27 cellular contexts compared by ENCODE assay signal in genomic region chr1:56540467-56540866, GRCh38. TPM values are rescaled to one million over a fixed set of nuclear protein-coding genes. Genes with fewer than 3 reads are reported as not detected.
DNase-seq lines count a peak whose midpoint lies in the region; ATAC-seq and TF ChIP-seq lines count a peak whose summit lies in the region.
"Had no signal": no experiment of that assay in that cellular context is flagged by ENCODE, and none has a peak within 500 bp of the region (broad histone marks: within the 10 kb centered on the region; RNA-seq: fewer than 3 reads in every experiment).

No MANE protein-coding gene starts in this region.

- H3K14ac ChIP-seq in IMR-90 (replicated peaks; ENCODE audit: low read depth, low read length) (no peak overlapping the region; the same call in 1 of the 2 replicates), mesenchymal stem cell (ENCODE audit: low read length in 2 of 2) (no peak overlapping the region)

- peaks cover 10% of the 10 kb centered on the region for H3K9me1 ChIP-seq in IMR-90 (ENCODE audit: insufficient read depth, low read length)

- no peak for TF ChIP-seq POLR2A in IMR-90 (IDR thresholded peaks at IDR 0.05; ENCODE audit: low read depth, low read length)

- H4K5ac ChIP-seq in IMR-90 (ENCODE audit: low read depth, low read length): no peak overlapping the region

- H2BK120ac ChIP-seq in IMR-90 (ENCODE audit: low read depth, low read length): no peak overlapping the region
- H2BK120ac ChIP-seq in mesenchymal stem cell (ENCODE audit: low read depth, low read length): no peak overlapping the region

- H3K23ac ChIP-seq in IMR-90 (ENCODE audit: low read depth, low read length) (peak overlapping the region; percentile 7; the same call in 1 of the 2 replicates), mesenchymal stem cell (ENCODE audit: low read length in 2 of 2) (no peak overlapping the region)

- in situ Hi-C loops in IMR-90 (cut with MboI; ENCODE audit: low sequenced_read_pairs): no loop called here

- H3K36me3 ChIP-seq in IMR-90 (ENCODE audit: control insufficient read depth, insufficient read depth, low read length) (peaks cover 33% of the 10 kb centered on the region), endodermal cell (ENCODE audit: control insufficient read depth, insufficient read depth, low read length) (no peaks in the 10 kb centered on the region), parathyroid adenoma (ENCODE audit: control insufficient read depth, insufficient read depth, low read length) (no peaks in the 10 kb centered on the region), mesenchymal stem cell (ENCODE audit: control insufficient read depth in 1 of 2, insufficient read depth in 2 of 2, low read depth in 1 of 2, low read length in 2 of 2) (peaks cover 0 to 91% of the 10 kb centered on the region in 2 experiments)
- H3K36me3 ChIP-seq: gastrocnemius medialis had no signal

- TF ChIP-seq RAD21 in IMR-90 (IDR thresholded peaks at IDR 0.05; ENCODE audit: low read length): no peak

- no peaks in the 10 kb centered on the region for H3K27me3 Mint-ChIP-seq in endodermal cell (ENCODE audit: insufficient read depth)

- H2BK5ac ChIP-seq in IMR-90 (ENCODE audit: low read depth, low read length, poor library complexity, severe bottlenecking) (no peak overlapping the region), mesenchymal stem cell (ENCODE audit: low read depth, low read length, poor library complexity, severe bottlenecking) (no peak overlapping the region)

- peak overlapping the region; percentile 67 for H3K27ac Mint-ChIP-seq in endodermal cell
- H3K27ac Mint-ChIP-seq: activated naive CD8-positive, alpha-beta T cell treated with anti-CD3 and anti-CD28 coated beads, Interleukin-2, amount 10 ng/mL, durations not matched to agents 7 days and 5 days; dendritic cell treated with granulocyte-macrophage colony-stimulating factor and Interleukin-4, amounts not matched to agents 40 ng/mL and 50 ng/mL, for 4 days; stimulated activated naive CD8-positive, alpha-beta T cell treated with anti-CD3 and anti-CD28 coated beads, Interleukin-15, amount 100 ng/mL, for 72 hours; T-cell had no signal

- no peak for TF ChIP-seq CTCF in IMR-90 (conservative IDR thresholded peaks at IDR 0.05; ENCODE audit: low read depth, low read length)
- no peak for TF ChIP-seq CTCF in endodermal cell (conservative IDR thresholded peaks at IDR 0.05)
- TF ChIP-seq CTCF in parathyroid adenoma (IDR thresholded peaks at IDR 0.05): no peak

- H2AK5ac ChIP-seq in IMR-90 (ENCODE audit: low read depth, low read length) (no peak overlapping the region), mesenchymal stem cell (ENCODE audit: low read length, severe bottlenecking) (no peak overlapping the region)

- WGBS in IMR-90 (ENCODE audit: extremely low coverage in 2 of 2, insufficient read length in 1 of 2), 2 experiments: no CpG with 5 or more reads among the region's 2 CpGs
- 96 to 100% methylated on average over 1 to 2 of the region's 2 CpGs for WGBS in endodermal cell (ENCODE audit: insufficient coverage in 1 of 2, insufficient read length in 1 of 2), 2 experiments
- WGBS in mesenchymal stem cell: 100% methylated on average over 1 of the region's 2 CpGs

- no peak overlapping the region for H2BK12ac ChIP-seq in mesenchymal stem cell (ENCODE audit: low read length in 2 of 2)

- no peak for ATAC-seq in IMR-90 (ENCODE audit: low read depth)
- ATAC-seq: activated T-cell treated with anti-CD3 and anti-CD28 coated beads, Interleukin-2, amount 50 U/mL, for 4 hours; gastrocnemius medialis; right lobe of liver; stimulated activated naive CD8-positive, alpha-beta T cell treated with anti-CD3 and anti-CD28 coated beads, Interleukin-15, amount 100 ng/mL, for 72 hours; T-cell had no signal

- H3K4me3 Mint-ChIP-seq in endodermal cell: no peak overlapping the region
- H3K4me3 Mint-ChIP-seq: activated naive CD8-positive, alpha-beta T cell treated with anti-CD3 and anti-CD28 coated beads, Interleukin-2, amount 10 ng/mL, durations not matched to agents 7 days and 5 days; activated T-cell treated with anti-CD3 and anti-CD28 coated beads, Interleukin-2, amount 50 U/mL, for 4 hours; dendritic cell treated with granulocyte-macrophage colony-stimulating factor and Interleukin-4, amounts not matched to agents 40 ng/mL and 50 ng/mL, for 4 days; stimulated activated naive CD8-positive, alpha-beta T cell treated with anti-CD3 and anti-CD28 coated beads, Interleukin-15, amount 100 ng/mL, for 72 hours; T-cell had no signal

- no peak overlapping the region for H2BK20ac ChIP-seq in IMR-90 (ENCODE audit: low read depth, low read length)

- intact Hi-C loops in IMR-90 (cut with micrococcal nuclease): no loop called here

- peaks cover 13% of the 10 kb centered on the region for H3K79me2 ChIP-seq in parathyroid adenoma

- no peak overlapping the region for H4K8ac ChIP-seq in IMR-90 (ENCODE audit: low read depth in 2 of 2, low read length in 2 of 2)
- H4K8ac ChIP-seq in mesenchymal stem cell (ENCODE audit: low read length): no peak overlapping the region

- H2BK15ac ChIP-seq in IMR-90 (ENCODE audit: low read depth, low read length) (no peak overlapping the region), mesenchymal stem cell (ENCODE audit: low read depth, poor library complexity, severe bottlenecking) (no peak overlapping the region)

- H3K9me3 Mint-ChIP-seq in endodermal cell: no peaks in the 10 kb centered on the region
- H3K9me3 Mint-ChIP-seq: activated T-cell treated with anti-CD3 and anti-CD28 coated beads, Interleukin-2, amount 50 U/mL, for 4 hours; dendritic cell treated with granulocyte-macrophage colony-stimulating factor and Interleukin-4, amounts not matched to agents 40 ng/mL and 50 ng/mL, for 4 days; stimulated activated naive CD8-positive, alpha-beta T cell treated with anti-CD3 and anti-CD28 coated beads, Interleukin-15, amount 100 ng/mL, for 72 hours; T-cell had no signal

- peaks cover 5% of the 10 kb centered on the region; the same call in 1 of the 2 replicates for H3K4me1 ChIP-seq in IMR-90 (ENCODE audit: control insufficient read depth, insufficient read depth, low read length)
- H3K4me1 ChIP-seq in endodermal cell (ENCODE audit: control insufficient read depth, insufficient read depth, low read length): no peaks in the 10 kb centered on the region
- peaks cover 9% of the 10 kb centered on the region for H3K4me1 ChIP-seq in parathyroid adenoma
- H3K4me1 ChIP-seq in mesenchymal stem cell (ENCODE audit: control insufficient read depth, insufficient read depth, low read depth, low read length): no peaks in the 10 kb centered on the region

- H3K9ac ChIP-seq in IMR-90 (ENCODE audit: low read depth, low read length) (no peak overlapping the region), endodermal cell (ENCODE audit: extremely low read depth, low read length, poor library complexity, severe bottlenecking) (no peak overlapping the region), parathyroid adenoma (no peak overlapping the region), mesenchymal stem cell (ENCODE audit: low read length) (no peak overlapping the region)

- H3K56ac ChIP-seq in IMR-90 (ENCODE audit: extremely low read depth, insufficient read depth, low read length): no peak overlapping the region

- H3K27ac ChIP-seq in IMR-90 (ENCODE audit: insufficient read depth, low read length): no peak overlapping the region
- no peak overlapping the region for H3K27ac ChIP-seq in endodermal cell (ENCODE audit: low read depth, low read length)
- peak overlapping the region; percentile 24 for H3K27ac ChIP-seq in parathyroid adenoma
- no peak overlapping the region for H3K27ac ChIP-seq in mesenchymal stem cell (ENCODE audit: low read length, poor library complexity, severe bottlenecking)
- H3K27ac ChIP-seq: esophagus squamous epithelium, right lobe of liver, RWPE1 had no signal

- H3K4me2 ChIP-seq in IMR-90 (ENCODE audit: low read depth, low read length) (no peak overlapping the region), parathyroid adenoma (ENCODE audit: low read length) (no peak overlapping the region), mesenchymal stem cell (ENCODE audit: low read length, poor library complexity, severe bottlenecking) (no peak overlapping the region)

- no peak overlapping the region for H2AK9ac ChIP-seq in IMR-90 (replicated peaks; ENCODE audit: low read depth, low read length, poor library complexity)

- peaks cover 57% of the 10 kb centered on the region for H3K4me1 Mint-ChIP-seq in endodermal cell
- H3K4me1 Mint-ChIP-seq: activated naive CD8-positive, alpha-beta T cell treated with anti-CD3 and anti-CD28 coated beads, Interleukin-2, amount 10 ng/mL, durations not matched to agents 7 days and 5 days; stimulated activated naive CD8-positive, alpha-beta T cell treated with anti-CD3 and anti-CD28 coated beads, Interleukin-15, amount 100 ng/mL, for 72 hours; T-cell had no signal

- POLR2A ChIA-PET in IMR-90 (lab: Charles Lee; ENCODE audit: unreplicated experiment): no interaction called here

- H3K36me3 Mint-ChIP-seq in endodermal cell (ENCODE audit: low read depth): peaks cover 55% of the 10 kb centered on the region
- H3K36me3 Mint-ChIP-seq: activated naive CD8-positive, alpha-beta T cell treated with anti-CD3 and anti-CD28 coated beads, Interleukin-2, amount 10 ng/mL, durations not matched to agents 7 days and 5 days; T-cell had no signal

- H4K20me1 ChIP-seq in IMR-90 (ENCODE audit: insufficient read depth, low read length): peaks cover 92% of the 10 kb centered on the region

- BruUV-seq in IMR-90 (replicated peaks; lab: Mats Ljungman, UMichigan): no TSS peak

- no peaks in the 10 kb centered on the region for H3K9me3 ChIP-seq in IMR-90 (ENCODE audit: control insufficient read depth, insufficient read depth, low read length)
- no peaks in the 10 kb centered on the region for H3K9me3 ChIP-seq in endodermal cell (ENCODE audit: control insufficient read depth, low read length)
- no peaks in the 10 kb centered on the region for H3K9me3 ChIP-seq in parathyroid adenoma (ENCODE audit: control insufficient read depth, low read length)
- H3K9me3 ChIP-seq in mesenchymal stem cell (ENCODE audit: control insufficient read depth, low read length): no peaks in the 10 kb centered on the region
- H3K9me3 ChIP-seq: esophagus squamous epithelium, gastrocnemius medialis, right lobe of liver had no signal

- DNase-seq in EH (ENCODE audit: low read depth) (peak; percentile 52), IMR-90 (no peak), endodermal cell (no peak), activated T-cell treated with anti-CD3 and anti-CD28 coated beads for 4 hours (no peak), mesenchymal stem cell (no peak)
- no peak for DNase-seq in stimulated activated naive CD4-positive, alpha-beta T cell treated with Interleukin-2 at 50 U/mL for 16 hours (lab: John Stamatoyannopoulos, UW)
- DNase-seq: ACHN; activated CD4-positive, alpha-beta T cell treated with anti-CD3 and anti-CD28 coated beads, Interleukin-2, amount 50 U/mL, for 1 hour; activated CD4-positive, CD25-positive, alpha-beta regulatory T cell; activated gamma-delta T cell treated with Interleukin-2 at 50 U/mL for 16 hours; activated naive CD8-positive, alpha-beta T cell treated with anti-CD3 and anti-CD28 coated beads, Interleukin-2, amount 10 ng/mL, durations not matched to agents 7 days and 5 days; activated T-cell treated with anti-CD3 and anti-CD28 coated beads, Interleukin-2, amount 50 U/mL, for 4 hours; esophagus squamous epithelium; gastrocnemius medialis; hippocampal formation; NCI-H1048; NCI-H187; NCI-H2171 treated with DMSO at 0.1 percent for 48 hours; NCI-H510A; right lobe of liver; stimulated activated CD8-positive, alpha-beta memory T cell treated with anti-CD3 and anti-CD28 coated beads, Interleukin-4, amount 100 ng/mL, for 48 hours; stimulated activated naive CD8-positive, alpha-beta T cell treated with anti-CD3 and anti-CD28 coated beads, Interleukin-15, amount 100 ng/mL, for 72 hours; T-cell had no signal

- H3K4me3 ChIP-seq in IMR-90 (ENCODE audit: insufficient read depth, low read depth, low read length) (no peak overlapping the region), endodermal cell (ENCODE audit: low read length) (no peak overlapping the region), parathyroid adenoma (ENCODE audit: low read depth, low read length) (no peak overlapping the region), mesenchymal stem cell (ENCODE audit: insufficient read depth in 1 of 2, low read depth in 1 of 2, low read length in 2 of 2) (no peak overlapping the region)
- H3K4me3 ChIP-seq: esophagus squamous epithelium, gastrocnemius medialis, right lobe of liver had no signal

- H3K4ac ChIP-seq in IMR-90 (ENCODE audit: low read depth, low read length) (no peak overlapping the region), mesenchymal stem cell (ENCODE audit: low read depth in 1 of 2, low read length in 2 of 2) (no peak overlapping the region)

- no peak overlapping the region for H3K18ac ChIP-seq in IMR-90 (ENCODE audit: low read depth, low read length)
- no peak overlapping the region for H3K18ac ChIP-seq in mesenchymal stem cell (ENCODE audit: low read depth in 1 of 2, low read length in 2 of 2)

- no peak overlapping the region for H2AFZ ChIP-seq in IMR-90 (replicated peaks; ENCODE audit: low read length, poor library complexity)
- no peak overlapping the region for H2AFZ ChIP-seq in parathyroid adenoma
- H2AFZ ChIP-seq in mesenchymal stem cell (ENCODE audit: low read depth, low read length): no peak overlapping the region

- CTCF ChIA-PET in IMR-90 (lab: Yijun Ruan, JAX): no interaction called here

- peaks cover 39 to 88% of the 10 kb centered on the region in 2 experiments for H3K79me1 ChIP-seq in IMR-90 (ENCODE audit: low read depth in 1 of 2, low read length in 2 of 2)
- H3K79me1 ChIP-seq in mesenchymal stem cell (replicated peaks; ENCODE audit: low read length, poor library complexity, severe bottlenecking): no peaks in the 10 kb centered on the region

- H3K27me3 ChIP-seq in IMR-90 (ENCODE audit: control insufficient read depth, insufficient read depth, low read length): no peaks in the 10 kb centered on the region
- H3K27me3 ChIP-seq in endodermal cell (ENCODE audit: control insufficient read depth, insufficient read depth, low read length, poor library complexity, severe bottlenecking): no peaks in the 10 kb centered on the region
- no peaks in the 10 kb centered on the region for H3K27me3 ChIP-seq in parathyroid adenoma (ENCODE audit: control insufficient read depth, insufficient read depth, low read length)
- H3K27me3 ChIP-seq in mesenchymal stem cell (ENCODE audit: control insufficient read depth in 1 of 2, insufficient read depth in 1 of 2, low read length in 2 of 2): no peaks in the 10 kb centered on the region
- H3K27me3 ChIP-seq: esophagus squamous epithelium, gastrocnemius medialis, right lobe of liver had no signal

- H4K91ac ChIP-seq in IMR-90 (ENCODE audit: insufficient read depth, low read depth, low read length) (no peak overlapping the region), mesenchymal stem cell (ENCODE audit: low read length) (no peak overlapping the region)

- dilution Hi-C loops in IMR-90 (cut with HindIII; ENCODE audit: low sequenced_read_pairs, unreplicated experiment): no loop called here

RNA-seq across cellular contexts. Expression of gene PLPP3, which starts 38.9 kb away (rescaled TPM):
- total RNA-seq in IMR-90 (2012; rRNA removed) (46.4 and 56.6 TPM in 2 replicates), endodermal cell (10 to 100 TPM; 39.2 to 55.2 TPM)
- polyA plus RNA-seq in IMR-90 (2012; rRNA removed): 49.9 and 52.1 TPM in 2 replicates
- polyA plus RNA-seq in IMR-90 (2012; cell fraction: cytosol; rRNA removed): 32.9 and 56.4 TPM in 2 replicates
- polyA plus RNA-seq in IMR-90 (2012; cell fraction: nucleus; rRNA removed; ENCODE audit: low replicate concordance): 37.9 and 66.1 TPM in 2 replicates
- 45.8 TPM for polyA plus RNA-seq in endodermal cell (2013, experiment 1 of 2)
- 38.6 TPM for polyA plus RNA-seq in endodermal cell (2013, experiment 2 of 2)
- 72.2 TPM for polyA plus RNA-seq in mesenchymal stem cell (2013, experiment 1 of 2)
- polyA plus RNA-seq in mesenchymal stem cell (2013, experiment 2 of 2): 74.4 TPM
- total RNA-seq: G401 had no signal
